ENCODE assay signal across 1 cellular context in genomic region chr11:67428052-67429001, GRCh38.
TF ChIP-seq lines count a peak whose summit lies in the region.

Gene RPS6KB2 (plus strand): TSS chr11:67428494. CDS start chr11:67428546, 52 bp downstream.

TF ChIP-seq in HepG2, 621 proteins besides CTCF, POLR2A, EP300 and RAD21 (continued from another document and continues in another):
- no peak for TF ChIP-seq ARID3A (IDR thresholded peaks at IDR 0.05; ENCODE audit: low read depth, low read length)
- no peak for TF ChIP-seq ZNF326 (CRISPR knock-in tag; IDR thresholded peaks at IDR 0.05; ENCODE audit: borderline replicate concordance)
- TF ChIP-seq ZBTB3 (CRISPR knock-in tag; IDR thresholded peaks at IDR 0.05; ENCODE audit: borderline replicate concordance, low read depth) = no peak
- TF ChIP-seq TOE1 (CRISPR knock-in tag; IDR thresholded peaks at IDR 0.05) = no peak
- peak; percentile 71; the same call in 1 of the 2 replicates for TF ChIP-seq ZZZ3 (CRISPR knock-in tag; IDR thresholded peaks at IDR 0.05; ENCODE audit: borderline replicate concordance)
- TF ChIP-seq ZNF547 (CRISPR knock-in tag; IDR thresholded peaks at IDR 0.05) = 0 out of 2 replicates have a peak, but pooled peaks have one; percentile 40
- no peak for TF ChIP-seq ZNF543 (CRISPR knock-in tag; IDR thresholded peaks at IDR 0.05)
- TF ChIP-seq PAWR (CRISPR knock-in tag; IDR thresholded peaks at IDR 0.05; ENCODE audit: borderline replicate concordance) = no peak
- TF ChIP-seq AHDC1 (CRISPR knock-in tag; IDR thresholded peaks at IDR 0.05; ENCODE audit: borderline replicate concordance) = no peak
- TF ChIP-seq CBX5 (CRISPR knock-in tag; IDR thresholded peaks at IDR 0.05; ENCODE audit: borderline replicate concordance) = peak; percentile 55; the same call in 1 of the 2 replicates
- no peak for TF ChIP-seq HNF4G (IDR thresholded peaks at IDR 0.05; ENCODE audit: borderline replicate concordance, low read depth, low read length)
- 0 out of 2 replicates have a peak, but pooled peaks have one; percentile 37 for TF ChIP-seq HNF4G (CRISPR knock-in tag; IDR thresholded peaks at IDR 0.05; ENCODE audit: borderline replicate concordance, low read depth)
- peak; percentile 81; the same call in 1 of the 2 replicates for TF ChIP-seq ZNF275 (CRISPR knock-in tag; IDR thresholded peaks at IDR 0.05; ENCODE audit: borderline replicate concordance)
- TF ChIP-seq SATB2 (CRISPR knock-in tag; IDR thresholded peaks at IDR 0.05) = 0 out of 2 replicates have a peak, but pooled peaks have one; percentile 72
- TF ChIP-seq TEAD2 (CRISPR knock-in tag; IDR thresholded peaks at IDR 0.05) = no peak
- TF ChIP-seq HOXA3 (CRISPR knock-in tag; IDR thresholded peaks at IDR 0.05) = peak; percentile 99
- peak; percentile 5; the same call in 1 of the 2 replicates for TF ChIP-seq ZNF329 (CRISPR knock-in tag; IDR thresholded peaks at IDR 0.05; ENCODE audit: low read depth)
- TF ChIP-seq ZBED4 (CRISPR knock-in tag; IDR thresholded peaks at IDR 0.05; ENCODE audit: borderline replicate concordance) = peak; percentile 83; the same call in 1 of the 2 replicates
- no peak; the same call in 1 of the 2 replicates for TF ChIP-seq SIX4 (CRISPR knock-in tag; IDR thresholded peaks at IDR 0.05)
- peak; percentile 75; the same call in 1 of the 2 replicates for TF ChIP-seq FOXJ3 (CRISPR knock-in tag; IDR thresholded peaks at IDR 0.05; ENCODE audit: borderline replicate concordance)
- TF ChIP-seq FOXK2 (IDR thresholded peaks at IDR 0.05) = peak; percentile 21; the same call in 1 of the 2 replicates
- no peak for TF ChIP-seq ESRRA (CRISPR knock-in tag; IDR thresholded peaks at IDR 0.05; ENCODE audit: low read depth)
- TF ChIP-seq GRHL1 (CRISPR knock-in tag; conservative IDR thresholded peaks at IDR 0.05) = no peak
- TF ChIP-seq TBX2 (CRISPR knock-in tag; IDR thresholded peaks at IDR 0.05; ENCODE audit: borderline replicate concordance) = no peak
- no peak for TF ChIP-seq ZNF746 (CRISPR knock-in tag; IDR thresholded peaks at IDR 0.05)
- no peak for TF ChIP-seq ARID2 (CRISPR knock-in tag; IDR thresholded peaks at IDR 0.05; ENCODE audit: borderline replicate concordance)
- TF ChIP-seq MED1 (CRISPR knock-in tag; IDR thresholded peaks at IDR 0.05) = peak; percentile 83
- TF ChIP-seq USF2 (IDR thresholded peaks at IDR 0.05; ENCODE audit: low read depth, low read length) = no peak
- TF ChIP-seq USF2 (CRISPR knock-in tag; IDR thresholded peaks at IDR 0.05; ENCODE audit: borderline replicate concordance) = no peak
- TF ChIP-seq ZNF367 (CRISPR knock-in tag; IDR thresholded peaks at IDR 0.05; ENCODE audit: borderline replicate concordance) = no peak
- peak; percentile 70; the same call in 1 of the 2 replicates for TF ChIP-seq KLF12 (CRISPR knock-in tag; IDR thresholded peaks at IDR 0.05; ENCODE audit: borderline replicate concordance)
- TF ChIP-seq HINFP (CRISPR knock-in tag; IDR thresholded peaks at IDR 0.05; ENCODE audit: low read depth) = 0 out of 2 replicates have a peak, but pooled peaks have one; percentile 50
- TF ChIP-seq RFX3 (CRISPR knock-in tag; IDR thresholded peaks at IDR 0.05) = no peak
- no peak for TF ChIP-seq CCDC6 (CRISPR knock-in tag; IDR thresholded peaks at IDR 0.05)
- TF ChIP-seq SOX6 (IDR thresholded peaks at IDR 0.05) = no peak
- no peak; the same call in 1 of the 2 replicates for TF ChIP-seq SOX6 (CRISPR knock-in tag; IDR thresholded peaks at IDR 0.05)
- 0 out of 2 replicates have a peak, but pooled peaks have one; percentile 35 for TF ChIP-seq ELF4 (CRISPR knock-in tag; IDR thresholded peaks at IDR 0.05; ENCODE audit: borderline replicate concordance)
- TF ChIP-seq YY1 (IDR thresholded peaks at IDR 0.05; ENCODE audit: insufficient read depth, insufficient replicate concordance, low read depth, low read length) = peak; percentile 99
- no peak for TF ChIP-seq DPF2 (CRISPR knock-in tag; IDR thresholded peaks at IDR 0.05; ENCODE audit: borderline replicate concordance, low read depth)
- TF ChIP-seq ZNF235 (CRISPR knock-in tag; IDR thresholded peaks at IDR 0.05; ENCODE audit: borderline replicate concordance) = no peak
- TF ChIP-seq RFX1 (IDR thresholded peaks at IDR 0.05) = no peak
- TF ChIP-seq AGO2 (optimal IDR thresholded peaks at IDR 0.05; ENCODE audit: low read depth, low read length) = peak; percentile 33
- TF ChIP-seq MXI1 (IDR thresholded peaks at IDR 0.05; ENCODE audit: borderline replicate concordance, low read depth, low read length) = peak; percentile 89; the same call in 1 of the 3 replicates
- peak; percentile 88 for TF ChIP-seq KDM2A (CRISPR knock-in tag; IDR thresholded peaks at IDR 0.05; ENCODE audit: borderline replicate concordance, low read depth)
- TF ChIP-seq MTA1 (CRISPR knock-in tag; IDR thresholded peaks at IDR 0.05; ENCODE audit: borderline replicate concordance) = no peak
- peak; percentile 87 for TF ChIP-seq IKZF5 (CRISPR knock-in tag; IDR thresholded peaks at IDR 0.05)
